19 cellular contexts compared by ENCODE assay signal in genomic region chr1:80468356-80468755, GRCh38.
DNase-seq lines count a peak whose midpoint lies in the region; ATAC-seq and TF ChIP-seq lines count a peak whose summit lies in the region.
"Had no signal": no experiment of that assay in that cellular context is flagged by ENCODE, and none has a peak within 500 bp of the region (broad histone marks: within the 10 kb centered on the region; RNA-seq: fewer than 3 reads in every experiment).

No MANE protein-coding gene starts in this region.

- H3K36me3 Mint-ChIP-seq in stimulated activated naive B cell treated with anti-CD40 and anti-IgM and Interleukin-4, amounts not matched to agents 10 μg/mL and 1 μg/mL and 100 μg/mL, for 72 hours: no peaks in the 10 kb centered on the region
- H3K36me3 Mint-ChIP-seq: CD8-positive, alpha-beta memory T cell had no signal

- H3K27me3 Mint-ChIP-seq in stimulated activated naive B cell treated with anti-CD40 and anti-IgM and Interleukin-4, amounts not matched to agents 10 μg/mL and 1 μg/mL and 100 μg/mL, for 72 hours: no peaks in the 10 kb centered on the region
- H3K27me3 Mint-ChIP-seq: CD8-positive, alpha-beta memory T cell; IgD-negative memory B cell had no signal

- ATAC-seq in stimulated activated naive B cell treated with anti-CD40 and anti-IgM and Interleukin-4, amounts not matched to agents 10 μg/mL and 1 μg/mL and 100 μg/mL, for 72 hours (replicated peaks): no peak
- ATAC-seq in HG02884 (IDR thresholded peaks at IDR 0.05; ENCODE audit: unreplicated experiment) (no peak), GM21529 (IDR thresholded peaks at IDR 0.05; ENCODE audit: unreplicated experiment) (no peak)
- ATAC-seq: HCT116 had no signal

- H3K9me3 Mint-ChIP-seq in stimulated activated naive B cell treated with anti-CD40 and anti-IgM and Interleukin-4, amounts not matched to agents 10 μg/mL and 1 μg/mL and 100 μg/mL, for 72 hours: no peaks in the 10 kb centered on the region

- peak; percentile 0 for DNase-seq in NOMO-1 treated with DMSO at 0.1 percent for 48 hours (lab: John Stamatoyannopoulos, UW; ENCODE audit: unreplicated experiment)
- DNase-seq in NOMO-1 treated with dmso at 0.1 percent for 144 hours (lab: John Stamatoyannopoulos, UW; ENCODE audit: unreplicated experiment): no peak
- peak; percentile 70 for DNase-seq in NCI-H2029 (lab: John Stamatoyannopoulos, UW)
- DNase-seq in fibroblast of mammary gland (ENCODE audit: low read depth): peak; percentile 26
- DNase-seq in stimulated activated naive B cell treated with anti-CD40 and anti-IgM and Interleukin-4, amounts not matched to agents 10 μg/mL and 1 μg/mL and 100 μg/mL, for 72 hours: no peak
- no peak for DNase-seq in pons (ENCODE audit: low spot score)
- DNase-seq: 8988T; AML-193; Caco-2; CD8-positive, alpha-beta memory T cell; DMS79 treated with DMSO at 0.1 percent for 48 hours; EL; GOT3; KG1 had no signal

- H3K4me3 ChIP-seq in fibroblast of mammary gland (ENCODE audit: control insufficient read depth, low read depth, low read length): no peak overlapping the region
- H3K4me3 ChIP-seq: BLaER1 had no signal

- no peak overlapping the region for H3K27ac Mint-ChIP-seq in stimulated activated naive B cell treated with anti-CD40 and anti-IgM and Interleukin-4, amounts not matched to agents 10 μg/mL and 1 μg/mL and 100 μg/mL, for 72 hours
- H3K27ac Mint-ChIP-seq: CD8-positive, alpha-beta memory T cell; IgD-negative memory B cell had no signal

- TF ChIP-seq CTCF in fibroblast of mammary gland (conservative IDR thresholded peaks at IDR 0.05; ENCODE audit: control insufficient read depth, insufficient read depth, low read depth, low read length): no peak

- H3K4me3 Mint-ChIP-seq in stimulated activated naive B cell treated with anti-CD40 and anti-IgM and Interleukin-4, amounts not matched to agents 10 μg/mL and 1 μg/mL and 100 μg/mL, for 72 hours: no peak overlapping the region
- H3K4me3 Mint-ChIP-seq: CD8-positive, alpha-beta memory T cell; IgD-negative memory B cell had no signal

- peaks cover 0 to 2% of the 10 kb centered on the region in 2 donors for H3K4me1 Mint-ChIP-seq in stimulated activated naive B cell treated with anti-CD40 and anti-IgM and Interleukin-4, amounts not matched to agents 10 μg/mL and 1 μg/mL and 100 μg/mL, for 72 hours
- H3K4me1 Mint-ChIP-seq: CD8-positive, alpha-beta memory T cell had no signal

Comparison
In these comparisons a context has a peak if more than half of its experiments do, and no peak if none do; other contexts are left out.
1. DNase-seq: peak in NOMO-1 treated with DMSO at 0.1 percent for 48 hours (single experiment), NCI-H2029 (single experiment) and fibroblast of mammary gland (single experiment); none in NOMO-1 treated with dmso at 0.1 percent for 144 hours (single experiment), stimulated activated naive B cell treated with anti-CD40 and anti-IgM and Interleukin-4, amounts not matched to agents 10 μg/mL and 1 μg/mL and 100 μg/mL, for 72 hours (single experiment) and pons (single experiment).